ENCODE assay signal across 14 cellular contexts in genomic region chr4:96558466-96558865, GRCh38.
A peak's percentile ranks its signal among the peaks of the same experiment; 100 is the strongest.
DNase-seq lines count a peak whose midpoint lies in the region; ATAC-seq and TF ChIP-seq lines count a peak whose summit lies in the region.
"Had no signal": no experiment of that assay in that cellular context is flagged by ENCODE, and none has a peak within 500 bp of the region (broad histone marks: within the 10 kb centered on the region; RNA-seq: fewer than 3 reads in every experiment).

No MANE protein-coding gene starts in this region.

- CTCF ChIA-PET in HEK293T (lab: Yijun Ruan, JAX): no interaction called here

- POLR2A ChIA-PET in HEK293T (lab: Yijun Ruan, JAX): no interaction called here

- no peaks in the 10 kb centered on the region for H3K9me3 Mint-ChIP-seq in nephron

- peak overlapping the region in 2 of 3 experiments; percentile 7 to 12 for H3K4me3 Mint-ChIP-seq in nephron
- H3K4me3 Mint-ChIP-seq: CD4-positive, CD25-positive, alpha-beta regulatory T cell; HFFc6 had no signal

- no peaks in the 10 kb centered on the region for H3K79me2 ChIP-seq in DND-41 (ENCODE audit: insufficient read depth, low read length)

- DNase-seq in DND-41 (no peak), brain microvascular endothelial cell (peak; percentile 1), fibroblast of pulmonary artery (ENCODE audit: low read depth) (peak; percentile 1), NCI-H82 (lab: John Stamatoyannopoulos, UW) (no peak), superior temporal gyrus (ENCODE audit: extremely low spot score) (no peak), HEK293T (ENCODE audit: extremely low spot score) (no peak)
- DNase-seq: ACHN; CD4-positive, CD25-positive, alpha-beta regulatory T cell; DMS 273 treated with DMSO at 0.1 percent for 48 hours; HFFc6 had no signal

- H3K4me3 ChIP-seq in DND-41 (ENCODE audit: low read depth in 1 of 2, low read length in 2 of 2) (no peak overlapping the region), brain microvascular endothelial cell (ENCODE audit: low read depth, low read length) (no peak overlapping the region), fibroblast of pulmonary artery (replicated peaks; ENCODE audit: low read depth, low read length) (no peak overlapping the region)
- H3K4me3 ChIP-seq: BLaER1 treated with 17β-estradiol and CSF1 and Interleukin-3, amounts not matched to agents 10 nM and 100 nM; HAP-1 had no signal

- peaks cover 14% of the 10 kb centered on the region for H3K4me1 ChIP-seq in DND-41 (ENCODE audit: insufficient read depth, low read length)
- H3K4me1 ChIP-seq: BLaER1 treated with 17β-estradiol and CSF1 and Interleukin-3, amounts not matched to agents 10 nM and 100 nM; HAP-1 had no signal

- peak overlapping the region; percentile 34 to 65 (median 63) for H3K27ac Mint-ChIP-seq in nephron
- H3K27ac Mint-ChIP-seq: CD4-positive, CD25-positive, alpha-beta regulatory T cell; HFFc6 had no signal

- no peaks in the 10 kb centered on the region for H3K27me3 Mint-ChIP-seq in nephron (ENCODE audit: low read depth)
- H3K27me3 Mint-ChIP-seq: CD4-positive, CD25-positive, alpha-beta regulatory T cell had no signal

- ATAC-seq in DND-41 (ENCODE audit: insufficient read depth, low read depth) (no peak), HG03175 (IDR thresholded peaks at IDR 0.05; ENCODE audit: unreplicated experiment) (no peak)

- no peaks in the 10 kb centered on the region for H3K36me3 Mint-ChIP-seq in nephron (ENCODE audit: low read depth)
- H3K36me3 Mint-ChIP-seq: CD4-positive, CD25-positive, alpha-beta regulatory T cell had no signal

- H3K9ac ChIP-seq in DND-41 (ENCODE audit: low read depth, low read length): no peak overlapping the region
- H3K9ac ChIP-seq: BLaER1 treated with 17β-estradiol and CSF1 and Interleukin-3, amounts not matched to agents 10 nM and 100 nM had no signal

- H3K36me3 ChIP-seq in DND-41 (ENCODE audit: insufficient read depth, low read length) (no peaks in the 10 kb centered on the region), brain microvascular endothelial cell (replicated peaks) (no peaks in the 10 kb centered on the region)
- H3K36me3 ChIP-seq: BLaER1 treated with 17β-estradiol and CSF1 and Interleukin-3, amounts not matched to agents 10 nM and 100 nM; HAP-1 had no signal

- TF ChIP-seq CTCF in DND-41 (IDR thresholded peaks at IDR 0.05; ENCODE audit: borderline replicate concordance, extremely low read depth, low read length, poor library complexity, severe bottlenecking): no peak
- TF ChIP-seq CTCF in brain microvascular endothelial cell (IDR thresholded peaks at IDR 0.05; ENCODE audit: low read depth, low read length, missing control alignments): no peak
- TF ChIP-seq CTCF in fibroblast of pulmonary artery (IDR thresholded peaks at IDR 0.05; ENCODE audit: low read length, missing control alignments): no peak
- TF ChIP-seq CTCF in nephron (IDR thresholded peaks at IDR 0.05; ENCODE audit: unreplicated experiment in 3 of 3): no peak

- H3K9me3 ChIP-seq in DND-41 (ENCODE audit: insufficient read depth, low read length, severe bottlenecking): no peaks in the 10 kb centered on the region
- H3K9me3 ChIP-seq: BLaER1 treated with 17β-estradiol and CSF1 and Interleukin-3, amounts not matched to agents 10 nM and 100 nM; HAP-1 had no signal

- peaks cover 5% of the 10 kb centered on the region for H3K4me1 Mint-ChIP-seq in nephron
- H3K4me1 Mint-ChIP-seq: CD4-positive, CD25-positive, alpha-beta regulatory T cell had no signal

- in situ Hi-C loops in brain microvascular endothelial cell (cut with HindIII; ENCODE audit: low pct_ligation_motif_present, low sequenced_read_pairs): no loop called here

- H3K27me3 ChIP-seq in DND-41 (ENCODE audit: insufficient read depth, low read length, poor library complexity) (no peaks in the 10 kb centered on the region), brain microvascular endothelial cell (replicated peaks) (no peaks in the 10 kb centered on the region)
- H3K27me3 ChIP-seq: BLaER1 treated with 17β-estradiol and CSF1 and Interleukin-3, amounts not matched to agents 10 nM and 100 nM had no signal

- H3K27ac ChIP-seq in DND-41 (ENCODE audit: low read length): no peak overlapping the region
- no peak overlapping the region for H3K27ac ChIP-seq in brain microvascular endothelial cell
- H3K27ac ChIP-seq: BLaER1 treated with 17β-estradiol and CSF1 and Interleukin-3, amounts not matched to agents 10 nM and 100 nM had no signal

- H2AFZ ChIP-seq in DND-41 (ENCODE audit: low read depth, low read length): peak overlapping the region; percentile 37; the same call in 1 of the 2 replicates

- no peak overlapping the region for H3K4me2 ChIP-seq in DND-41 (ENCODE audit: insufficient read depth, low read length)
- H3K4me2 ChIP-seq: BLaER1 treated with 17β-estradiol and CSF1 and Interleukin-3, amounts not matched to agents 10 nM and 100 nM had no signal

- H4K20me1 ChIP-seq in DND-41 (ENCODE audit: insufficient read depth, low read length): no peaks in the 10 kb centered on the region
- H4K20me1 ChIP-seq: BLaER1 treated with 17β-estradiol and CSF1 and Interleukin-3, amounts not matched to agents 10 nM and 100 nM had no signal

TF ChIP-seq in HEK293T, 16 proteins besides CTCF, POLR2A, EP300 and RAD21:
- TF ChIP-seq L3MBTL2 (conservative IDR thresholded peaks at IDR 0.05): no peak
- no peak for TF ChIP-seq FOXM1 (IDR thresholded peaks at IDR 0.05; ENCODE audit: borderline replicate concordance)
- TF ChIP-seq FOXA1 (IDR thresholded peaks at IDR 0.05): no peak
- TF ChIP-seq LEF1 (IDR thresholded peaks at IDR 0.05; ENCODE audit: borderline replicate concordance): no peak

Comparison
In these comparisons a context has a peak if more than half of its experiments do, and no peak if none do; other contexts are left out.
1. DNase-seq: peak in brain microvascular endothelial cell (single experiment) and fibroblast of pulmonary artery (single experiment); none in DND-41 (single experiment), NCI-H82 (single experiment), superior temporal gyrus (single experiment) and HEK293T (single experiment).